In genomic region chr16:30950516-30951073, GRCh38 we compare ENCODE assay signal across 8 cellular contexts. TPM values are rescaled to one million over a fixed set of nuclear protein-coding genes. Genes with fewer than 3 reads are reported as not detected.
A peak's percentile ranks its signal among the peaks of the same experiment; 100 is the strongest.
DNase-seq lines count a peak whose midpoint lies in the region; ATAC-seq and TF ChIP-seq lines count a peak whose summit lies in the region.
"Had no signal": no experiment of that assay in that cellular context is flagged by ENCODE, and none has a peak within 500 bp of the region (broad histone marks: within the 10 kb centered on the region; RNA-seq: fewer than 3 reads in every experiment).

No MANE protein-coding gene starts in this region.

- H3K27ac ChIP-seq in iPS-18a (ENCODE audit: low read length) = no peak overlapping the region

- TF ChIP-seq CTCF in HFFc6 (IDR thresholded peaks at IDR 0.05) = no peak

- no peaks in the 10 kb centered on the region for H3K27me3 ChIP-seq in iPS-18a (ENCODE audit: control insufficient read depth, insufficient read depth, low read length)

- peaks cover 25% of the 10 kb centered on the region for H3K4me1 ChIP-seq in iPS-18a (ENCODE audit: control insufficient read depth, low read depth, low read length)

- peak overlapping the region; percentile 92 for H3K4me3 Mint-ChIP-seq in HFFc6
- H3K4me3 Mint-ChIP-seq in activated T-helper 2 cell treated with anti-CD3 and anti-CD28 coated beads, Interferon-gamma antibody, Interleukin-2, Interleukin-4, amounts not matched to agents 10 μg/mL and 5 μg/mL and 100 μg/mL, durations not matched to agents 14 hours and 24 hours and 36 hours (ENCODE audit: low read depth) = peak overlapping the region; percentile 87
- peak overlapping the region; percentile 94 to 96 for H3K4me3 Mint-ChIP-seq in stimulated activated naive B cell treated with anti-CD40 and anti-IgM and Interleukin-4, amounts not matched to agents 10 μg/mL and 1 μg/mL and 100 μg/mL, for 72 hours

- H3K4me1 Mint-ChIP-seq in HFFc6 (ENCODE audit: low read depth) = peaks cover 13% of the 10 kb centered on the region
- H3K4me1 Mint-ChIP-seq in activated T-helper 2 cell treated with anti-CD3 and anti-CD28 coated beads, Interferon-gamma antibody, Interleukin-2, Interleukin-4, amounts not matched to agents 10 μg/mL and 5 μg/mL and 100 μg/mL, durations not matched to agents 14 hours and 24 hours and 36 hours (ENCODE audit: low read depth) = peaks cover 12% of the 10 kb centered on the region
- H3K4me1 Mint-ChIP-seq in stimulated activated naive B cell treated with anti-CD40 and anti-IgM and Interleukin-4, amounts not matched to agents 10 μg/mL and 1 μg/mL and 100 μg/mL, for 72 hours = peaks cover 24 to 42% of the 10 kb centered on the region in 2 donors

- H3K27me3 Mint-ChIP-seq in HFFc6 (ENCODE audit: insufficient read depth) = peaks cover 5% of the 10 kb centered on the region
- no peaks in the 10 kb centered on the region for H3K27me3 Mint-ChIP-seq in activated T-helper 2 cell treated with anti-CD3 and anti-CD28 coated beads, Interferon-gamma antibody, Interleukin-2, Interleukin-4, amounts not matched to agents 10 μg/mL and 5 μg/mL and 100 μg/mL, durations not matched to agents 14 hours and 24 hours and 36 hours (ENCODE audit: low read depth)
- no peaks in the 10 kb centered on the region for H3K27me3 Mint-ChIP-seq in stimulated activated naive B cell treated with anti-CD40 and anti-IgM and Interleukin-4, amounts not matched to agents 10 μg/mL and 1 μg/mL and 100 μg/mL, for 72 hours

- peak overlapping the region; percentile 87 for H3K27ac Mint-ChIP-seq in HFFc6
- peak overlapping the region; percentile 80 for H3K27ac Mint-ChIP-seq in activated T-helper 2 cell treated with anti-CD3 and anti-CD28 coated beads, Interferon-gamma antibody, Interleukin-2, Interleukin-4, amounts not matched to agents 10 μg/mL and 5 μg/mL and 100 μg/mL, durations not matched to agents 14 hours and 24 hours and 36 hours
- peak overlapping the region; percentile 88 for H3K27ac Mint-ChIP-seq in stimulated activated naive B cell treated with anti-CD40 and anti-IgM and Interleukin-4, amounts not matched to agents 10 μg/mL and 1 μg/mL and 100 μg/mL, for 72 hours

- no peak for ATAC-seq in stimulated activated naive B cell treated with anti-CD40 and anti-IgM and Interleukin-4, amounts not matched to agents 10 μg/mL and 1 μg/mL and 100 μg/mL, for 72 hours (replicated peaks)
- no peak for ATAC-seq in HG03442 (IDR thresholded peaks at IDR 0.05; ENCODE audit: unreplicated experiment)

- no peaks in the 10 kb centered on the region for H3K36me3 ChIP-seq in iPS-18a (ENCODE audit: control insufficient read depth, low read depth, low read length)

- H3K9me3 Mint-ChIP-seq in HFFc6 = no peaks in the 10 kb centered on the region
- H3K9me3 Mint-ChIP-seq in activated T-helper 2 cell treated with anti-CD3 and anti-CD28 coated beads, Interferon-gamma antibody, Interleukin-2, Interleukin-4, amounts not matched to agents 10 μg/mL and 5 μg/mL and 100 μg/mL, durations not matched to agents 14 hours and 24 hours and 36 hours = no peaks in the 10 kb centered on the region
- no peaks in the 10 kb centered on the region for H3K9me3 Mint-ChIP-seq in stimulated activated naive B cell treated with anti-CD40 and anti-IgM and Interleukin-4, amounts not matched to agents 10 μg/mL and 1 μg/mL and 100 μg/mL, for 72 hours

- no peaks in the 10 kb centered on the region for H3K9me3 ChIP-seq in iPS-18a (ENCODE audit: control insufficient read depth, low read depth, low read length)

- no peak overlapping the region for H3K9ac ChIP-seq in iPS-18a (ENCODE audit: low read length)

- H3K4me3 ChIP-seq in iPS-18a (ENCODE audit: low read length) = peak overlapping the region; percentile 91

- H3K36me3 Mint-ChIP-seq in HFFc6 (ENCODE audit: low read depth) = no peaks in the 10 kb centered on the region
- H3K36me3 Mint-ChIP-seq in activated T-helper 2 cell treated with anti-CD3 and anti-CD28 coated beads, Interferon-gamma antibody, Interleukin-2, Interleukin-4, amounts not matched to agents 10 μg/mL and 5 μg/mL and 100 μg/mL, durations not matched to agents 14 hours and 24 hours and 36 hours (ENCODE audit: low read depth) = peaks cover 14% of the 10 kb centered on the region
- peaks cover 21 to 24% of the 10 kb centered on the region in 2 donors for H3K36me3 Mint-ChIP-seq in stimulated activated naive B cell treated with anti-CD40 and anti-IgM and Interleukin-4, amounts not matched to agents 10 μg/mL and 1 μg/mL and 100 μg/mL, for 72 hours

- DNase-seq in HFFc6 (no peak), DMS79 (lab: John Stamatoyannopoulos, UW) (no peak), NCI-H1694 treated with DMSO at 0.1 percent for 48 hours (lab: John Stamatoyannopoulos, UW) (no peak)
- DNase-seq in activated T-helper 2 cell treated with anti-CD3 and anti-CD28 coated beads, Interferon-gamma antibody, Interleukin-2, Interleukin-4, amounts not matched to agents 10 μg/mL and 5 μg/mL and 100 μg/mL, durations not matched to agents 14 hours and 24 hours and 36 hours (ENCODE audit: low spot score) = no peak
- DNase-seq in stimulated activated naive B cell treated with anti-CD40 and anti-IgM and Interleukin-4, amounts not matched to agents 10 μg/mL and 1 μg/mL and 100 μg/mL, for 72 hours = no peak
- DNase-seq: NK-92 treated with Interleukin-12 subunit alpha and Interleukin-12 subunit beta, amount 100 ng/mL, for 24 hours had no signal

- intact Hi-C loops in activated T-helper 2 cell treated with anti-CD3 and anti-CD28 coated beads, Interferon-gamma antibody, Interleukin-2, Interleukin-4, amounts not matched to agents 10 μg/mL and 5 μg/mL and 100 μg/mL, durations not matched to agents 14 hours and 24 hours and 36 hours (cut with micrococcal nuclease) = loop anchor here (10.0 kb wide), 1 partner anchor 234 kb away; the partner anchor contains the start of gene FUS

RNA-seq across cellular contexts. Expression of gene ORAI3, which starts 1.7 kb away (rescaled TPM):
- 10 to 100 TPM; 15.2 to 26.2 (median 18.4) TPM for total RNA-seq in HFFc6 (2021; fragmentation: NEBNext Ultra II Directional; extraction: Animal tissue kit (Norgen Biotek cat#: 25700))
- total RNA-seq in activated T-helper 2 cell treated with anti-CD3 and anti-CD28 coated beads, Interferon-gamma antibody, Interleukin-2, Interleukin-4, amounts not matched to agents 10 μg/mL and 5 μg/mL and 100 μg/mL, durations not matched to agents 14 hours and 24 hours and 36 hours = 14.2 and 17.4 TPM in 2 replicates

RNA-seq across cellular contexts. Expression of gene SETD1A, which starts 7.0 kb away (rescaled TPM):
- total RNA-seq in HFFc6 (2021; fragmentation: NEBNext Ultra II Directional; extraction: Animal tissue kit (Norgen Biotek cat#: 25700)) = 10 to 100 TPM; 13.4 to 15.8 (median 14.4) TPM
- 28.9 TPM in 2 replicates for total RNA-seq in activated T-helper 2 cell treated with anti-CD3 and anti-CD28 coated beads, Interferon-gamma antibody, Interleukin-2, Interleukin-4, amounts not matched to agents 10 μg/mL and 5 μg/mL and 100 μg/mL, durations not matched to agents 14 hours and 24 hours and 36 hours

RNA-seq across cellular contexts. Expression of gene FBXL19, which starts 27.2 kb away (rescaled TPM):
- 10 to 100 TPM; 21.9 to 25.8 (median 23.4) TPM for total RNA-seq in HFFc6 (2021; fragmentation: NEBNext Ultra II Directional; extraction: Animal tissue kit (Norgen Biotek cat#: 25700))
- 34.4 and 34.6 TPM in 2 replicates for total RNA-seq in activated T-helper 2 cell treated with anti-CD3 and anti-CD28 coated beads, Interferon-gamma antibody, Interleukin-2, Interleukin-4, amounts not matched to agents 10 μg/mL and 5 μg/mL and 100 μg/mL, durations not matched to agents 14 hours and 24 hours and 36 hours

RNA-seq across cellular contexts. Expression of gene HSD3B7, which starts 34.4 kb away (rescaled TPM):
- total RNA-seq in HFFc6 (2021; fragmentation: NEBNext Ultra II Directional; extraction: Animal tissue kit (Norgen Biotek cat#: 25700)) = 10 to 100 TPM; 15.1 to 24.6 (median 18.6) TPM
- 2.9 and 3.3 TPM in 2 replicates for total RNA-seq in activated T-helper 2 cell treated with anti-CD3 and anti-CD28 coated beads, Interferon-gamma antibody, Interleukin-2, Interleukin-4, amounts not matched to agents 10 μg/mL and 5 μg/mL and 100 μg/mL, durations not matched to agents 14 hours and 24 hours and 36 hours

RNA-seq across cellular contexts. Expression of gene CTF1, which starts 54.2 kb away (rescaled TPM):
- 10 to 100 TPM; 12.0 to 16.3 (median 14.0) TPM for total RNA-seq in HFFc6 (2021; fragmentation: NEBNext Ultra II Directional; extraction: Animal tissue kit (Norgen Biotek cat#: 25700))
- total RNA-seq in activated T-helper 2 cell treated with anti-CD3 and anti-CD28 coated beads, Interferon-gamma antibody, Interleukin-2, Interleukin-4, amounts not matched to agents 10 μg/mL and 5 μg/mL and 100 μg/mL, durations not matched to agents 14 hours and 24 hours and 36 hours = 0.21 and 0.30 TPM in 2 replicates
